In the genomic region with DNA sequence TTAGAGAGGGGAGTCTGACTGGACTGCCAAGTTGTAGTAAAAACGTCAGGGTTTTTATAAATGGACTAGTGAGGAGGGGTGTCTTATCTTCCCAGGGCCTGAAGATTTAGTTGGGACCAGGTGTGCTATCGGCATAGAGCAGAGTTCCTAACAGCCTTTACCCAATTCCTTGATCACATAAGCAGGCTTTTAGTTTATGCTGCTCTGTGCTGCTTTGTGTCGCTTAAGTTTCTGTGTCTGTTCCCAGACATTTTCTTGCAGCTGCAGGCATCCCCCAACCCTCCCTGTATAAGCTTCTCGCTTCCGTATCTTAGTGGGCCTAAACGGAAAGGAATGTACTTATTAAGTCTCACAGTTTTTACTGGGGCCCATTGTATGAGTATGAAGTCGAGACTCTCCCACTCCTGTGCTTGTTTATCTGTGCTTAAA, we compare ENCODE assay signal across 2 cellular contexts.
A peak's percentile ranks its signal among the peaks of the same experiment; 100 is the strongest.
TF ChIP-seq lines count a peak whose summit lies in the region.

No MANE protein-coding gene starts in this region.

TF ChIP-seq in HEK293, 187 proteins besides CTCF, POLR2A, EP300 and RAD21:
- TF ChIP-seq GLI4 (tag by site-specific recombination; IDR thresholded peaks at IDR 0.05), result no peak
- TF ChIP-seq ZNF776 (tag by site-specific recombination; IDR thresholded peaks at IDR 0.05; ENCODE audit: borderline replicate concordance), result no peak
- TF ChIP-seq ZBTB17 (tag by site-specific recombination; IDR thresholded peaks at IDR 0.05), result peak; percentile 27; the same call in 1 of the 2 replicates
- peak; percentile 71 for TF ChIP-seq ZNF600 (tag by site-specific recombination; IDR thresholded peaks at IDR 0.05)
- TF ChIP-seq, protein P1, sequence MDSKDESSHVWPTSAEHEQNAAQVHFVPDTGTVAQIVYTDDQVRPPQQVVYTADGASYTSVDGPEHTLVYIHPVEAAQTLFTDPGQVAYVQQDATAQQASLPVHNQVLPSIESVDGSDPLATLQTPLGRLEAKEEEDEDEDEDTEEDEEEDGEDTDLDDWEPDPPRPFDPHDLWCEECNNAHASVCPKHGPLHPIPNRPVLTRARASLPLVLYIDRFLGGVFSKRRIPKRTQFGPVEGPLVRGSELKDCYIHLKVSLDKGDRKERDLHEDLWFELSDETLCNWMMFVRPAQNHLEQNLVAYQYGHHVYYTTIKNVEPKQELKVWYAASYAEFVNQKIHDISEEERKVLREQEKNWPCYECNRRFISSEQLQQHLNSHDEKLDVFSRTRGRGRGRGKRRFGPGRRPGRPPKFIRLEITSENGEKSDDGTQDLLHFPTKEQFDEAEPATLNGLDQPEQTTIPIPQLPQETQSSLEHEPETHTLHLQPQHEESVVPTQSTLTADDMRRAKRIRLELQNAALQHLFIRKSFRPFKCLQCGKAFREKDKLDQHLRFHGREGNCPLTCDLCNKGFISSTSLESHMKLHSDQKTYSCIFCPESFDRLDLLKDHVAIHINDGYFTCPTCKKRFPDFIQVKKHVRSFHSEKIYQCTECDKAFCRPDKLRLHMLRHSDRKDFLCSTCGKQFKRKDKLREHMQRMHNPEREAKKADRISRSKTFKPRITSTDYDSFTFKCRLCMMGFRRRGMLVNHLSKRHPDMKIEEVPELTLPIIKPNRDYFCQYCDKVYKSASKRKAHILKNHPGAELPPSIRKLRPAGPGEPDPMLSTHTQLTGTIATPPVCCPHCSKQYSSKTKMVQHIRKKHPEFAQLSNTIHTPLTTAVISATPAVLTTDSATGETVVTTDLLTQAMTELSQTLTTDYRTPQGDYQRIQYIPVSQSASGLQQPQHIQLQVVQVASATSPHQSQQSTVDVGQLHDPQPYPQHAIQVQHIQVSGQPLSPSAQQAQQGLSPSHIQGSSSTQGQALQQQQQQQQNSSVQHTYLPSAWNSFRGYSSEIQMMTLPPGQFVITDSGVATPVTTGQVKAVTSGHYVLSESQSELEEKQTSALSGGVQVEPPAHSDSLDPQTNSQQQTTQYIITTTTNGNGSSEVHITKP (tag by site-specific recombination; IDR thresholded peaks at IDR 0.05), result peak; percentile 99
- TF ChIP-seq ZBTB1 (tag by site-specific recombination; IDR thresholded peaks at IDR 0.05), result no peak
- TF ChIP-seq SETDB1 (IDR thresholded peaks at IDR 0.05; ENCODE audit: insufficient read length, low read length), result no peak
- no peak; the same call in 1 of the 2 replicates for TF ChIP-seq ZNF335 (tag by site-specific recombination; conservative IDR thresholded peaks at IDR 0.05)
- TF ChIP-seq, protein P2, sequence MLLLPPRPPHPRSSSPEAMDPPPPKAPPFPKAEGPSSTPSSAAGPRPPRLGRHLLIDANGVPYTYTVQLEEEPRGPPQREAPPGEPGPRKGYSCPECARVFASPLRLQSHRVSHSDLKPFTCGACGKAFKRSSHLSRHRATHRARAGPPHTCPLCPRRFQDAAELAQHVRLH (tag by site-specific recombination; IDR thresholded peaks at IDR 0.05), result no peak
- TF ChIP-seq ZFP41 (tag by site-specific recombination; IDR thresholded peaks at IDR 0.05; ENCODE audit: borderline replicate concordance), result no peak
- TF ChIP-seq ZNF792 (tag by site-specific recombination; IDR thresholded peaks at IDR 0.05), result no peak
- peak; percentile 8; the same call in 1 of the 2 replicates for TF ChIP-seq ZNF629 (tag by site-specific recombination; IDR thresholded peaks at IDR 0.05)
TF ChIP-seq in HEK293: peak in this region for 4.

TF ChIP-seq in K562, 482 proteins besides CTCF, POLR2A, EP300 and RAD21 (continues in another document):
- TF ChIP-seq CBFA2T3 (IDR thresholded peaks at IDR 0.05) (peak; percentile 93), SAP30 (IDR thresholded peaks at IDR 0.05; ENCODE audit: borderline replicate concordance, insufficient read depth, low read depth, low read length, poor library complexity, severe bottlenecking) (no peak), SRSF1 (IDR thresholded peaks at IDR 0.05; ENCODE audit: low read depth, low read length) (no peak), FOXM1 (IDR thresholded peaks at IDR 0.05; ENCODE audit: low read depth) (peak; percentile 58; the same call in 1 of the 2 replicates), FOXM1 (CRISPR knock-in tag; IDR thresholded peaks at IDR 0.05; ENCODE audit: low read depth) (no peak), CXXC5 (CRISPR knock-in tag; IDR thresholded peaks at IDR 0.05) (0 out of 2 replicates have a peak, but pooled peaks have one; percentile 8), KLF16 (IDR thresholded peaks at IDR 0.05) (peak; percentile 73; the same call in 1 of the 2 replicates), PRPF4 (IDR thresholded peaks at IDR 0.05; ENCODE audit: insufficient read depth, low read depth, low read length, poor library complexity, severe bottlenecking) (no peak), CBX3 (IDR thresholded peaks at IDR 0.05; ENCODE audit: borderline replicate concordance in 1 of 2, low read length in 2 of 2) (no peak), JUND (IDR thresholded peaks at IDR 0.05; ENCODE audit: borderline replicate concordance, low read depth, low read length) (no peak), JUND (tag; IDR thresholded peaks at IDR 0.05; ENCODE audit: borderline replicate concordance, low read depth, low read length) (peak; percentile 25; the same call in 1 of the 3 replicates), POLR2AphosphoS5 (IDR thresholded peaks at IDR 0.05; ENCODE audit: control insufficient read depth, insufficient read depth, low read depth, low read length) (peak; percentile 86), NCOR1 (IDR thresholded peaks at IDR 0.05) (peak; percentile 83), ZEB2 (IDR thresholded peaks at IDR 0.05) (peak; percentile 65; the same call in 1 of the 2 replicates), NONO (IDR thresholded peaks at IDR 0.05; ENCODE audit: low read depth in 2 of 2, low read length in 1 of 2) (peak in 1 of 2 experiments; percentile 44; a peak in 1 of 4 replicates), CBFB (CRISPR knock-in tag; IDR thresholded peaks at IDR 0.05) (no peak), MTA2 (IDR thresholded peaks at IDR 0.05; ENCODE audit: low read depth) (peak; percentile 72), ZNF384 (IDR thresholded peaks at IDR 0.05; ENCODE audit: low read depth, low read length) (no peak), SREBF2 (CRISPR knock-in tag; IDR thresholded peaks at IDR 0.05) (no peak), CBFA2T2 (conservative IDR thresholded peaks at IDR 0.05) (peak; percentile 91), SNIP1 (IDR thresholded peaks at IDR 0.05; ENCODE audit: low read depth) (no peak), BRD9 (IDR thresholded peaks at IDR 0.05; ENCODE audit: low read depth, partially characterized antibody) (peak; percentile 78), SOX6 (IDR thresholded peaks at IDR 0.05) (0 out of 2 replicates have a peak, but pooled peaks have one; percentile 50), TCF3 (CRISPR knock-in tag; IDR thresholded peaks at IDR 0.05) (peak; percentile 81), RFX7 (CRISPR knock-in tag; IDR thresholded peaks at IDR 0.05) (no peak), MCM7 (IDR thresholded peaks at IDR 0.05) (no peak), FOXJ2 (tag; IDR thresholded peaks at IDR 0.05) (no peak), DPF2 (IDR thresholded peaks at IDR 0.05) (peak; percentile 76)
- TF ChIP-seq, protein P3, sequence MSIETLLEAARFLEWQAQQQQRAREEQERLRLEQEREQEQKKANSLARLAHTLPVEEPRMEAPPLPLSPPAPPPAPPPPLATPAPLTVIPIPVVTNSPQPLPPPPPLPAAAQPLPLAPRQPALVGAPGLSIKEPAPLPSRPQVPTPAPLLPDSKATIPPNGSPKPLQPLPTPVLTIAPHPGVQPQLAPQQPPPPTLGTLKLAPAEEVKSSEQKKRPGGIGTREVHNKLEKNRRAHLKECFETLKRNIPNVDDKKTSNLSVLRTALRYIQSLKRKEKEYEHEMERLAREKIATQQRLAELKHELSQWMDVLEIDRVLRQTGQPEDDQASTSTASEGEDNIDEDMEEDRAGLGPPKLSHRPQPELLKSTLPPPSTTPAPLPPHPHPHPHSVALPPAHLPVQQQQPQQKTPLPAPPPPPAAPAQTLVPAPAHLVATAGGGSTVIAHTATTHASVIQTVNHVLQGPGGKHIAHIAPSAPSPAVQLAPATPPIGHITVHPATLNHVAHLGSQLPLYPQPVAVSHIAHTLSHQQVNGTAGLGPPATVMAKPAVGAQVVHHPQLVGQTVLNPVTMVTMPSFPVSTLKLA (conservative IDR thresholded peaks at IDR 0.05), result no peak
- TF ChIP-seq, protein P4, sequence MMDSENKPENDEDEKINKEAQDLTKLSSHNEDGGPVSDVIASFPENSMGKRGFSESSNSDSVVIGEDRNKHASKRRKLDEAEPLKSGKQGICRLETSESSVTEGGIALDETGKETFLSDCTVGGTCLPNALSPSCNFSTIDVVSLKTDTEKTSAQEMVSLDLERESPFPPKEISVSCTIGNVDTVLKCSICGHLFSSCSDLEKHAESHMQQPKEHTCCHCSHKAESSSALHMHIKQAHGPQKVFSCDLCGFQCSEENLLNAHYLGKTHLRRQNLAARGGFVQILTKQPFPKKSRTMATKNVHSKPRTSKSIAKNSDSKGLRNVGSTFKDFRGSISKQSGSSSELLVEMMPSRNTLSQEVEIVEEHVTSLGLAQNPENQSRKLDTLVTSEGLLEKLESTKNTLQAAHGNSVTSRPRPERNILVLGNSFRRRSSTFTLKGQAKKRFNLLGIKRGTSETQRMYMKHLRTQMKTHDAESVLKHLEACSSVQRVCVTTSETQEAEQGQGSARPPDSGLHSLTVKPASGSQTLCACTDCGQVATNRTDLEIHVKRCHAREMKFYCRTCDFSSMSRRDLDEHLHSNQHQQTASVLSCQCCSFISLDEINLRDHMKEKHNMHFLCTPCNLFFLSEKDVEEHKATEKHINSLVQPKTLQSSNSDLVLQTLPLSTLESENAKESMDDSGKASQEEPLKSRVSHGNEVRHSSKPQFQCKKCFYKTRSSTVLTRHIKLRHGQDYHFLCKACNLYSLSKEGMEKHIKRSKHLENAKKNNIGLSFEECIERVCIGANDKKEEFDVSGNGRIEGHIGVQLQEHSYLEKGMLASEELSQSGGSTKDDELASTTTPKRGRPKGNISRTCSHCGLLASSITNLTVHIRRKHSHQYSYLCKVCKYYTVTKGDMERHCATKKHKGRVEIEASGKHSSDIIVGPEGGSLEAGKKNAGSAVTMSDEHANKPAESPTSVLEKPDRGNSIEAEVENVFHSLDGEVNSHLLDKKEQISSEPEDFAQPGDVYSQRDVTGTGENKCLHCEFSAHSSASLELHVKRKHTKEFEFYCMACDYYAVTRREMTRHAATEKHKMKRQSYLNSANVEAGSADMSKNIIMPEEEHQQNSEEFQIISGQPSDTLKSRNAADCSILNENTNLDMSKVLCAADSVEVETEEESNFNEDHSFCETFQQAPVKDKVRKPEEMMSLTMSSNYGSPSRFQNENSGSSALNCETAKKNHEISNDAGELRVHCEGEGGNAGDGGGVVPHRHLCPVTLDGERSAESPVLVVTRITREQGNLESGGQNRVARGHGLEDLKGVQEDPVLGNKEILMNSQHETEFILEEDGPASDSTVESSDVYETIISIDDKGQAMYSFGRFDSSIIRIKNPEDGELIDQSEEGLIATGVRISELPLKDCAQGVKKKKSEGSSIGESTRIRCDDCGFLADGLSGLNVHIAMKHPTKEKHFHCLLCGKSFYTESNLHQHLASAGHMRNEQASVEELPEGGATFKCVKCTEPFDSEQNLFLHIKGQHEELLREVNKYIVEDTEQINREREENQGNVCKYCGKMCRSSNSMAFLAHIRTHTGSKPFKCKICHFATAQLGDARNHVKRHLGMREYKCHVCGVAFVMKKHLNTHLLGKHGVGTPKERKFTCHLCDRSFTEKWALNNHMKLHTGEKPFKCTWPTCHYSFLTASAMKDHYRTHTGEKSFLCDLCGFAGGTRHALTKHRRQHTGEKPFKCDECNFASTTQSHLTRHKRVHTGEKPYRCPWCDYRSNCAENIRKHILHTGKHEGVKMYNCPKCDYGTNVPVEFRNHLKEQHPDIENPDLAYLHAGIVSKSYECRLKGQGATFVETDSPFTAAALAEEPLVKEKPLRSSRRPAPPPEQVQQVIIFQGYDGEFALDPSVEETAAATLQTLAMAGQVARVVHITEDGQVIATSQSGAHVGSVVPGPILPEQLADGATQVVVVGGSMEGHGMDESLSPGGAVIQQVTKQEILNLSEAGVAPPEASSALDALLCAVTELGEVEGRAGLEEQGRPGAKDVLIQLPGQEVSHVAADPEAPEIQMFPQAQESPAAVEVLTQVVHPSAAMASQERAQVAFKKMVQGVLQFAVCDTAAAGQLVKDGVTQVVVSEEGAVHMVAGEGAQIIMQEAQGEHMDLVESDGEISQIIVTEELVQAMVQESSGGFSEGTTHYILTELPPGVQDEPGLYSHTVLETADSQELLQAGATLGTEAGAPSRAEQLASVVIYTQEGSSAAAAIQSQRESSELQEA (IDR thresholded peaks at IDR 0.05; ENCODE audit: low read depth), result no peak
- TF ChIP-seq, protein P5, sequence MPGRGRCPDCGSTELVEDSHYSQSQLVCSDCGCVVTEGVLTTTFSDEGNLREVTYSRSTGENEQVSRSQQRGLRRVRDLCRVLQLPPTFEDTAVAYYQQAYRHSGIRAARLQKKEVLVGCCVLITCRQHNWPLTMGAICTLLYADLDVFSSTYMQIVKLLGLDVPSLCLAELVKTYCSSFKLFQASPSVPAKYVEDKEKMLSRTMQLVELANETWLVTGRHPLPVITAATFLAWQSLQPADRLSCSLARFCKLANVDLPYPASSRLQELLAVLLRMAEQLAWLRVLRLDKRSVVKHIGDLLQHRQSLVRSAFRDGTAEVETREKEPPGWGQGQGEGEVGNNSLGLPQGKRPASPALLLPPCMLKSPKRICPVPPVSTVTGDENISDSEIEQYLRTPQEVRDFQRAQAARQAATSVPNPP (IDR thresholded peaks at IDR 0.05; ENCODE audit: borderline replicate concordance, insufficient read depth, insufficient read length), result no peak
- TF ChIP-seq, protein P6, sequence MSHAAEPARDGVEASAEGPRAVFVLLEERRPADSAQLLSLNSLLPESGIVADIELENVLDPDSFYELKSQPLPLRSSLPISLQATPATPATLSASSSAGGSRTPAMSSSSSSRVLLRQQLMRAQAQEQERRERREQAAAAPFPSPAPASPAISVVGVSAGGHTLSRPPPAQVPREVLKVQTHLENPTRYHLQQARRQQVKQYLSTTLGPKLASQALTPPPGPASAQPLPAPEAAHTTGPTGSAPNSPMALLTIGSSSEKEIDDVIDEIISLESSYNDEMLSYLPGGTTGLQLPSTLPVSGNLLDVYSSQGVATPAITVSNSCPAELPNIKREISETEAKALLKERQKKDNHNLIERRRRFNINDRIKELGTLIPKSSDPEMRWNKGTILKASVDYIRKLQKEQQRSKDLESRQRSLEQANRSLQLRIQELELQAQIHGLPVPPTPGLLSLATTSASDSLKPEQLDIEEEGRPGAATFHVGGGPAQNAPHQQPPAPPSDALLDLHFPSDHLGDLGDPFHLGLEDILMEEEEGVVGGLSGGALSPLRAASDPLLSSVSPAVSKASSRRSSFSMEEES (CRISPR knock-in tag; IDR thresholded peaks at IDR 0.05), result no peak
- TF ChIP-seq, protein P7, sequence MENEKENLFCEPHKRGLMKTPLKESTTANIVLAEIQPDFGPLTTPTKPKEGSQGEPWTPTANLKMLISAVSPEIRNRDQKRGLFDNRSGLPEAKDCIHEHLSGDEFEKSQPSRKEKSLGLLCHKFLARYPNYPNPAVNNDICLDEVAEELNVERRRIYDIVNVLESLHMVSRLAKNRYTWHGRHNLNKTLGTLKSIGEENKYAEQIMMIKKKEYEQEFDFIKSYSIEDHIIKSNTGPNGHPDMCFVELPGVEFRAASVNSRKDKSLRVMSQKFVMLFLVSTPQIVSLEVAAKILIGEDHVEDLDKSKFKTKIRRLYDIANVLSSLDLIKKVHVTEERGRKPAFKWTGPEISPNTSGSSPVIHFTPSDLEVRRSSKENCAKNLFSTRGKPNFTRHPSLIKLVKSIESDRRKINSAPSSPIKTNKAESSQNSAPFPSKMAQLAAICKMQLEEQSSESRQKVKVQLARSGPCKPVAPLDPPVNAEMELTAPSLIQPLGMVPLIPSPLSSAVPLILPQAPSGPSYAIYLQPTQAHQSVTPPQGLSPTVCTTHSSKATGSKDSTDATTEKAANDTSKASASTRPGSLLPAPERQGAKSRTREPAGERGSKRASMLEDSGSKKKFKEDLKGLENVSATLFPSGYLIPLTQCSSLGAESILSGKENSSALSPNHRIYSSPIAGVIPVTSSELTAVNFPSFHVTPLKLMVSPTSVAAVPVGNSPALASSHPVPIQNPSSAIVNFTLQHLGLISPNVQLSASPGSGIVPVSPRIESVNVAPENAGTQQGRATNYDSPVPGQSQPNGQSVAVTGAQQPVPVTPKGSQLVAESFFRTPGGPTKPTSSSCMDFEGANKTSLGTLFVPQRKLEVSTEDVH (IDR thresholded peaks at IDR 0.05; ENCODE audit: low read depth, partially characterized antibody), result no peak
